In the genomic region with DNA sequence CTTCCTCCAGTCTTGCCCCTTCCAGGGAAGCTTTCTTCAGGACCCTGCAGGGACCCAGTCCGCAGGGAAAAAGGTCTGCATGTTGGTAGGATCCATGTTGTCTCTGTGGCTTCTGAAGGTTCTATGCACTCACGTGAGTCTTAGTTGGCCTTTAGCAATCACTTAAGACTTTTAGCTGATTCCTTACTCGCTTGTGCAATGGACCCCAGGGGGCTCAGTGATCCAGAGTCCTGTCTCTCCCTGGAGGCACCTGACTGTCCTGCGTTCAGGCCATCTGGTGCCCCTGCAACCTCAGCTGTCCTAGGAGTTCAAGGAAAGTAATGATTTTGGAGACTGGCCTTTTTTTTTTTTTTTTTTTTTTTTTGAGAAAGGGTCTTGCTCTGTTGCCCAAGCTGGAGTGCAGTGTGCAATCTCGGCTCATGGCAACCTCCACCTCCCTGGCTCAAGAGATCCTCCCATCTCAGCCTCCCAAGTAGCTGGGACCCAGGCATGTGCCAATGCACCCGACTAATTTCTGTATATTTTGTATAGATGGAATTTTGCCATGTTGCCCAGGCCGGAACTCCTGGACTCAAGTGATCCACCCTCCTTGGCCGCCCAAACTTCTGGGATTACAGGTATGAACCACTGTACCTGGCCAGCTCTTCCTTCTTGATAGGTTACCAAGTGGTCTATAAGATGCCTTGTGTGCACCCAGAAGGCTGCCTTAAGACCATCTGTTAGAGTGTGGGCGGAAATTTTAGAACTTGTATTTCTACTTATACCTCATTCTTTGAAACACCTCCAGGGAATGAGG, we compare ENCODE assay signal across 9 cellular contexts. TPM values are rescaled to one million over a fixed set of nuclear protein-coding genes. Genes with fewer than 3 reads are reported as not detected.
"Had no signal": no experiment of that assay in that cellular context is flagged by ENCODE, and none has a peak within 500 bp of the region (broad histone marks: within the 10 kb centered on the region; RNA-seq: fewer than 3 reads in every experiment).

No MANE protein-coding gene starts in this region.

- H3K36me3 Mint-ChIP-seq: neural progenitor cell had no signal

- ATAC-seq: right cardiac atrium had no signal

- H3K27ac Mint-ChIP-seq: activated naive CD4-positive, alpha-beta T cell treated with anti-CD3 and anti-CD28 coated beads, Interleukin-2, amount 10 ng/mL, durations not matched to agents 7 days and 5 days; neural progenitor cell; stimulated activated naive B cell treated with anti-CD40 and anti-IgM and Interleukin-4, amounts not matched to agents 10 μg/mL and 1 μg/mL and 100 μg/mL, for 72 hours had no signal

- H3K4me3 Mint-ChIP-seq: activated naive CD4-positive, alpha-beta T cell treated with anti-CD3 and anti-CD28 coated beads, Interleukin-2, amount 10 ng/mL, durations not matched to agents 7 days and 5 days; neural progenitor cell; stimulated activated naive B cell treated with anti-CD40 and anti-IgM and Interleukin-4, amounts not matched to agents 10 μg/mL and 1 μg/mL and 100 μg/mL, for 72 hours had no signal

- DNase-seq: activated CD4-positive, alpha-beta T cell treated with anti-CD3 and anti-CD28 coated beads for 4 hours; activated naive CD4-positive, alpha-beta T cell treated with anti-CD3 and anti-CD28 coated beads, Interleukin-2, amount 10 ng/mL, durations not matched to agents 7 days and 5 days; cortex of kidney; effector memory CD4-positive, alpha-beta T cell; right cardiac atrium; stimulated activated CD4-positive, alpha-beta T cell treated with anti-CD3 and anti-CD28 coated beads, Interleukin-2, amount 100 ng/mL, for 24 hours; stimulated activated naive B cell treated with anti-CD40 and anti-IgM and Interleukin-4, amounts not matched to agents 10 μg/mL and 1 μg/mL and 100 μg/mL, for 72 hours had no signal

RNA-seq across cellular contexts. Expression of a gene that starts 14.2 kb away (rescaled TPM):
- total RNA-seq: epithelial cell of proximal tubule had no signal
